Comparison of ENCODE assay signal across 20 cellular contexts in the genomic region with DNA sequence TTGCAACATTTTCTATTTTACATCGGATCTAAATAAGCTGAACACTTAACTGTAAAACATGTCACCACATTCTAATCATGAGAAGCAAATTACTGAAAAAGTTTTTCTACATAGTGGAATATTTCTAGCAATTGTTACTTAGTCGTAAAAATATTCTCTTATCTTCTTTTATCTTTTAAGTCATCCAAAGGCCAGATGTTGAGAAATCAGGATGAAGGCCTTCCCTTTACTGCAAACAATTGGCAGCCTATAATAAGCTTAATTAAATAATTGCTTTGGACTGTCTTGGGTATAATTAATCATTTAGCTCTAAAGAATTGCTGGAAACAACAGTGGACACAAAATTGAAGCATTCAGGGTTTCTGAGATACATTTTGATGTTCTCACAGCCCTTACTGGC.
A peak's percentile ranks its signal among the peaks of the same experiment; 100 is the strongest.
DNase-seq lines count a peak whose midpoint lies in the region; ATAC-seq and TF ChIP-seq lines count a peak whose summit lies in the region.
"Had no signal": no experiment of that assay in that cellular context is flagged by ENCODE, and none has a peak within 500 bp of the region (broad histone marks: within the 10 kb centered on the region; RNA-seq: fewer than 3 reads in every experiment).

No MANE protein-coding gene starts in this region.

- H3K9ac ChIP-seq in MM.1S (ENCODE audit: low read length) = no peak overlapping the region
- H3K9ac ChIP-seq: BLaER1 treated with 17β-estradiol and CSF1 and Interleukin-3, amounts not matched to agents 10 nM and 100 nM; KMS-11 had no signal

- peak; percentile 29 for DNase-seq in EH (ENCODE audit: low read depth)
- peak; percentile 3 for DNase-seq in NCI-H69 (lab: John Stamatoyannopoulos, UW)
- no peak for DNase-seq in chondrocyte (ENCODE audit: low spot score)
- no peak for DNase-seq in osteoblast (ENCODE audit: insufficient read length, low spot score, missing footprints)
- no peak for DNase-seq in activated CD4-positive, alpha-beta T cell treated with anti-CD3 and anti-CD28 coated beads for 1 hour
- DNase-seq in MM.1S = no peak
- DNase-seq: Calu3; CD8-positive, alpha-beta T cell; DMS53; NCI-H1048; NCI-H2081 treated with DMSO at 0.1 percent for 48 hours; NCI-H748 treated with DMSO at 0.1 percent for 48 hours; OCI-M1; SHP77 had no signal

- peak overlapping the region; percentile 14 for H3K27ac Mint-ChIP-seq in chondrocyte (ENCODE audit: unreplicated experiment)
- H3K27ac Mint-ChIP-seq: CD8-positive, alpha-beta T cell had no signal

- H3F3A ChIP-seq in MM.1S (ENCODE audit: insufficient read depth, low read length) = no peaks in the 10 kb centered on the region

- H3K27me3 ChIP-seq in osteoblast (ENCODE audit: insufficient read depth, low read length) (no peaks in the 10 kb centered on the region), MM.1S (replicated peaks; ENCODE audit: insufficient read depth, low read length) (peaks cover 8% of the 10 kb centered on the region; the same call in 1 of the 2 replicates)
- H3K27me3 ChIP-seq: BLaER1 treated with 17β-estradiol and CSF1 and Interleukin-3, amounts not matched to agents 10 nM and 100 nM had no signal

- TF ChIP-seq CTCF in chondrocyte (IDR thresholded peaks at IDR 0.05) (no peak), osteoblast (IDR thresholded peaks at IDR 0.05; ENCODE audit: extremely low read depth, low read depth, low read length) (no peak), MM.1S (IDR thresholded peaks at IDR 0.05; ENCODE audit: low read length) (no peak)

- H3K9me3 ChIP-seq in osteoblast (ENCODE audit: low read depth, low read length) (no peaks in the 10 kb centered on the region), MM.1S (replicated peaks; ENCODE audit: insufficient read depth, low read length) (no peaks in the 10 kb centered on the region)
- H3K9me3 ChIP-seq: A549 had no signal

- H3K4me2 ChIP-seq in osteoblast (ENCODE audit: insufficient read depth, low read length) (no peak overlapping the region), MM.1S (ENCODE audit: low read depth, low read length) (no peak overlapping the region)
- H3K4me2 ChIP-seq: A549; BLaER1 treated with 17β-estradiol and CSF1 and Interleukin-3, amounts not matched to agents 10 nM and 100 nM; KMS-11 had no signal

- H4K20me1 ChIP-seq in osteoblast (ENCODE audit: insufficient read depth, low read length) (no peaks in the 10 kb centered on the region), MM.1S (ENCODE audit: insufficient read depth, low read length) (no peaks in the 10 kb centered on the region)
- H4K20me1 ChIP-seq: BLaER1 treated with 17β-estradiol and CSF1 and Interleukin-3, amounts not matched to agents 10 nM and 100 nM had no signal

- no peaks in the 10 kb centered on the region for H3K27me3 Mint-ChIP-seq in chondrocyte (ENCODE audit: low read depth)

- H3K9me3 Mint-ChIP-seq in chondrocyte (ENCODE audit: low read depth) = no peaks in the 10 kb centered on the region
- H3K9me3 Mint-ChIP-seq: CD8-positive, alpha-beta T cell had no signal

- H2AFZ ChIP-seq in osteoblast (ENCODE audit: low read length) = no peak overlapping the region
- H2AFZ ChIP-seq in MM.1S (ENCODE audit: low read length) = no peak overlapping the region

- H3K79me2 ChIP-seq in osteoblast (ENCODE audit: insufficient read depth, low read length) = no peaks in the 10 kb centered on the region
- no peaks in the 10 kb centered on the region for H3K79me2 ChIP-seq in MM.1S (ENCODE audit: low read length)

- no peaks in the 10 kb centered on the region for H3K9me2 ChIP-seq in MM.1S (replicated peaks; ENCODE audit: insufficient read depth, low read length)

- peaks cover 14% of the 10 kb centered on the region for H3K36me3 Mint-ChIP-seq in chondrocyte (ENCODE audit: low read depth)
- H3K36me3 Mint-ChIP-seq: CD8-positive, alpha-beta T cell had no signal

- H3K4me3 ChIP-seq in osteoblast (ENCODE audit: insufficient read depth, low read length) (no peak overlapping the region), MM.1S (ENCODE audit: low read length) (no peak overlapping the region)
- H3K4me3 ChIP-seq: A549; BLaER1 treated with 17β-estradiol and CSF1 and Interleukin-3, amounts not matched to agents 10 nM and 100 nM; SK-N-MC had no signal

- H3K4me1 Mint-ChIP-seq in chondrocyte (ENCODE audit: low read depth) = peaks cover 16% of the 10 kb centered on the region

- no peak overlapping the region for H3K4me3 Mint-ChIP-seq in chondrocyte (ENCODE audit: unreplicated experiment)
- H3K4me3 Mint-ChIP-seq: CD8-positive, alpha-beta T cell had no signal

- ATAC-seq in HG02798 (IDR thresholded peaks at IDR 0.05; ENCODE audit: poor library complexity, unreplicated experiment) (no peak), HG03025 (IDR thresholded peaks at IDR 0.05; ENCODE audit: low FRiP score, unreplicated experiment) (no peak)
- ATAC-seq: A549; CD8-positive, alpha-beta T cell had no signal

- H3K36me3 ChIP-seq in osteoblast (ENCODE audit: insufficient read depth, low read length) (peaks cover 25% of the 10 kb centered on the region), MM.1S (replicated peaks; ENCODE audit: insufficient read depth, low read length) (no peaks in the 10 kb centered on the region)
- H3K36me3 ChIP-seq: BLaER1 treated with 17β-estradiol and CSF1 and Interleukin-3, amounts not matched to agents 10 nM and 100 nM had no signal

- H3K27ac ChIP-seq in osteoblast (ENCODE audit: low read depth, low read length) (peak overlapping the region; percentile 2), MM.1S (ENCODE audit: low read length) (no peak overlapping the region)
- H3K27ac ChIP-seq: BLaER1 treated with 17β-estradiol and CSF1 and Interleukin-3, amounts not matched to agents 10 nM and 100 nM; KMS-11; SK-N-MC had no signal

- H3K4me1 ChIP-seq in osteoblast (ENCODE audit: insufficient read depth, low read length) (peaks cover 8% of the 10 kb centered on the region), MM.1S (ENCODE audit: low read length) (no peaks in the 10 kb centered on the region)
- H3K4me1 ChIP-seq: BLaER1 treated with 17β-estradiol and CSF1 and Interleukin-3, amounts not matched to agents 10 nM and 100 nM had no signal

Comparison
In these comparisons a context has a peak if more than half of its experiments do, and no peak if none do; other contexts are left out.
1. DNase-seq: peak in EH (single experiment) and NCI-H69 (single experiment); none in chondrocyte (single experiment), osteoblast (single experiment), activated CD4-positive, alpha-beta T cell treated with anti-CD3 and anti-CD28 coated beads for 1 hour (single experiment) and MM.1S (single experiment).